8 cellular contexts compared by ENCODE assay signal in genomic region chr15:26082069-26082832, GRCh38.
DNase-seq lines count a peak whose midpoint lies in the region; ATAC-seq and TF ChIP-seq lines count a peak whose summit lies in the region.

No MANE protein-coding gene starts in this region.

- peaks cover 6% of the 10 kb centered on the region for H3K27me3 Mint-ChIP-seq in nephron (ENCODE audit: low read depth)

- peak; percentile 97 for ATAC-seq in GM21825 (IDR thresholded peaks at IDR 0.05; ENCODE audit: unreplicated experiment)

- peak overlapping the region; percentile 96 to 99 (median 99) for H3K27ac Mint-ChIP-seq in nephron

- DNase-seq in DMS79 (lab: John Stamatoyannopoulos, UW) (peak; percentile 73), LHCN-M2 (ENCODE audit: low read depth) (peak; percentile 94), activated gamma-delta T cell treated with Interleukin-2 at 50 U/mL for 16 hours (peak; percentile 93), fibroblast of villous mesenchyme (ENCODE audit: low read depth) (peak; percentile 93)
- peak; percentile 94 for DNase-seq in stimulated activated naive CD4-positive, alpha-beta T cell treated with Interleukin-2 at 50 U/mL for 16 hours (lab: John Stamatoyannopoulos, UW)

- no peaks in the 10 kb centered on the region for H3K9me3 Mint-ChIP-seq in nephron

- TF ChIP-seq POLR2A in Raji (IDR thresholded peaks at IDR 0.05; ENCODE audit: insufficient read depth, low read depth, low read length): peak; percentile 74

- TF ChIP-seq CTCF in fibroblast of villous mesenchyme (IDR thresholded peaks at IDR 0.05; ENCODE audit: insufficient read depth, low read depth, low read length) (no peak), nephron (IDR thresholded peaks at IDR 0.05; ENCODE audit: unreplicated experiment in 3 of 3) (no peak)

- H3K4me1 Mint-ChIP-seq in nephron: peaks cover 17% of the 10 kb centered on the region

- H3K4me3 Mint-ChIP-seq in nephron: peak overlapping the region; percentile 88 to 99 (median 94)

- H3K4me3 ChIP-seq in fibroblast of villous mesenchyme (ENCODE audit: low read depth, low read length): peak overlapping the region; percentile 63

- H3K36me3 Mint-ChIP-seq in nephron (ENCODE audit: low read depth): no peaks in the 10 kb centered on the region

Comparison
In these comparisons a context has a peak if more than half of its experiments do, and no peak if none do; other contexts are left out.
1. Peak in every context shown above with its lines: DNase-seq, ATAC-seq and H3K4me3 ChIP-seq.